In the genomic region with DNA sequence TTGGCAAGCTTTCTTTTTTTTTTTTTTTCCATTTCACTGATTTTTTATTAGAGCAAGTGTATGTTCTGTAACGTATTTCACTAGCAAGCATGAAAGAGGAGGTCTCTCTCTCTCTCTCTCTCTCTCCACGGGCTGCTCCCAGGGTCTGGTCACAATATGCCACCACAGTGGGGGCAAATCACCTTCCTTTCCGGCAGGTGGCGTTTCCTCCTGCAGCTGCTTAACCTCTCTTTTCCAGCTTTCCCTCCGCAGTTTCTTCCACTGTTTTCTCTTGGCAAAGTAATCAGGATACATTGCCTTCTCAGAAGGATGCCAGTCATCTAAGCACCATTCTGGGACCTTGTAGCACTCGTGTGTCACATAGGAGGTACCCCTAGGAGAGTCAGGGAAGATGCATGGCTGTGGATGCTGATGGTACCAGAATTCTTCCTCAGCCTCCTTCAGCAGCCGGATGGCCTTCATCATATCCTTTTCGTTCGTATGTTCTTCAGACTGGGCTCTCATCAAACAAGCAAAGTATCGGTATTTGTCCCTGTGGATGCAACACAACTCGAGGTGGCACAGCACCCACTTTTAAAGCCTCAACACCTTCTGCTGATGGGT, we compare ENCODE assay signal across 11 cellular contexts.
DNase-seq lines count a peak whose midpoint lies in the region; ATAC-seq, FAIRE-seq and TF ChIP-seq lines count a peak whose summit lies in the region.
"Had no signal": no experiment of that assay in that cellular context is flagged by ENCODE, and none has a peak within 500 bp of the region (broad histone marks: within the 10 kb centered on the region; RNA-seq: fewer than 3 reads in every experiment).

No MANE protein-coding gene starts in this region.

- H3K4me3 Mint-ChIP-seq in stimulated activated memory B cell treated with anti-CD40 and anti-IgM and Interleukin-4, amounts not matched to agents 10 μg/mL and 1 μg/mL and 100 μg/mL, for 72 hours = no peak overlapping the region
- no peak overlapping the region for H3K4me3 Mint-ChIP-seq in activated CD4-positive, alpha-beta memory T cell treated with anti-CD3 and anti-CD28 coated beads, Interleukin-2, amount 10 ng/mL, durations not matched to agents 7 days and 5 days
- H3K4me3 Mint-ChIP-seq: CD8-positive, alpha-beta memory T cell; T-cell had no signal

- H3K36me3 ChIP-seq in left ventricle myocardium inferior = no peaks in the 10 kb centered on the region
- no peaks in the 10 kb centered on the region for H3K36me3 ChIP-seq in heart left ventricle
- H3K36me3 ChIP-seq: sigmoid colon had no signal

- H3K9me3 Mint-ChIP-seq in stimulated activated memory B cell treated with anti-CD40 and anti-IgM and Interleukin-4, amounts not matched to agents 10 μg/mL and 1 μg/mL and 100 μg/mL, for 72 hours = no peaks in the 10 kb centered on the region
- no peaks in the 10 kb centered on the region for H3K9me3 Mint-ChIP-seq in activated CD4-positive, alpha-beta memory T cell treated with anti-CD3 and anti-CD28 coated beads, Interleukin-2, amount 10 ng/mL, durations not matched to agents 7 days and 5 days

- no peak overlapping the region for H3K27ac Mint-ChIP-seq in stimulated activated memory B cell treated with anti-CD40 and anti-IgM and Interleukin-4, amounts not matched to agents 10 μg/mL and 1 μg/mL and 100 μg/mL, for 72 hours
- no peak overlapping the region for H3K27ac Mint-ChIP-seq in activated CD4-positive, alpha-beta memory T cell treated with anti-CD3 and anti-CD28 coated beads, Interleukin-2, amount 10 ng/mL, durations not matched to agents 7 days and 5 days
- H3K27ac Mint-ChIP-seq: CD8-positive, alpha-beta memory T cell; T-cell had no signal

- no peak overlapping the region for H3K4me3 ChIP-seq in left ventricle myocardium inferior
- no peak overlapping the region for H3K4me3 ChIP-seq in heart left ventricle
- H3K4me3 ChIP-seq: sigmoid colon had no signal

- 47 to 49% (median 48%) methylated on average over 11 of the region's 11 CpGs for WGBS in heart left ventricle, 4 donors

- no peaks in the 10 kb centered on the region for H3K4me1 Mint-ChIP-seq in stimulated activated memory B cell treated with anti-CD40 and anti-IgM and Interleukin-4, amounts not matched to agents 10 μg/mL and 1 μg/mL and 100 μg/mL, for 72 hours
- H3K4me1 Mint-ChIP-seq in activated CD4-positive, alpha-beta memory T cell treated with anti-CD3 and anti-CD28 coated beads, Interleukin-2, amount 10 ng/mL, durations not matched to agents 7 days and 5 days = no peaks in the 10 kb centered on the region
- H3K4me1 Mint-ChIP-seq: CD8-positive, alpha-beta memory T cell; T-cell had no signal

- CTCF ChIA-PET in activated CD4-positive, alpha-beta memory T cell treated with anti-CD3 and anti-CD28 coated beads, Interleukin-2, amount 10 ng/mL, durations not matched to agents 7 days and 5 days (lab: Charles Lee) = interaction anchor here (0.7 kb wide), 1 partner anchor 54 kb away, joined by 3 read pairs; no protein-coding TSS in a partner anchor

- H3K36me3 Mint-ChIP-seq in stimulated activated memory B cell treated with anti-CD40 and anti-IgM and Interleukin-4, amounts not matched to agents 10 μg/mL and 1 μg/mL and 100 μg/mL, for 72 hours = no peaks in the 10 kb centered on the region
- H3K36me3 Mint-ChIP-seq in activated CD4-positive, alpha-beta memory T cell treated with anti-CD3 and anti-CD28 coated beads, Interleukin-2, amount 10 ng/mL, durations not matched to agents 7 days and 5 days (ENCODE audit: low read depth) = no peaks in the 10 kb centered on the region
- H3K36me3 Mint-ChIP-seq: CD8-positive, alpha-beta memory T cell; T-cell had no signal

- TF ChIP-seq POLR2A in heart left ventricle (IDR thresholded peaks at IDR 0.05) = no peak

- TF ChIP-seq CTCF in left ventricle myocardium inferior (IDR thresholded peaks at IDR 0.05; ENCODE audit: borderline replicate concordance) (peak; percentile 31), heart left ventricle (IDR thresholded peaks at IDR 0.05) (peak in 2 of 12 donors; percentile 16 to 20)

- DNase-seq in left ventricle myocardium inferior (no peak), heart left ventricle (no peak), NCI-H2227 treated with DMSO at 0.1 percent for 48 hours (lab: John Stamatoyannopoulos, UW) (peak; percentile 2), dermis blood vessel endothelial cell (peak; percentile 17), urothelium cell line (ENCODE audit: low spot score) (peak; percentile 27), NCI-H345 (lab: John Stamatoyannopoulos, UW) (no peak)
- no peak for DNase-seq in activated CD4-positive, alpha-beta memory T cell treated with anti-CD3 and anti-CD28 coated beads, Interleukin-2, amount 10 ng/mL, durations not matched to agents 7 days and 5 days
- DNase-seq: CD8-positive, alpha-beta memory T cell; sigmoid colon; T-cell had no signal

- H3K27me3 Mint-ChIP-seq in stimulated activated memory B cell treated with anti-CD40 and anti-IgM and Interleukin-4, amounts not matched to agents 10 μg/mL and 1 μg/mL and 100 μg/mL, for 72 hours = peaks cover 21% of the 10 kb centered on the region
- H3K27me3 Mint-ChIP-seq in activated CD4-positive, alpha-beta memory T cell treated with anti-CD3 and anti-CD28 coated beads, Interleukin-2, amount 10 ng/mL, durations not matched to agents 7 days and 5 days = peaks cover 11% of the 10 kb centered on the region

- no peak for FAIRE-seq in urothelium cell line (lab: Jason Lieb, UNC)

- H3K27ac ChIP-seq in left ventricle myocardium inferior (replicated peaks) (no peak overlapping the region), heart left ventricle (no peak overlapping the region)
- H3K27ac ChIP-seq: sigmoid colon had no signal

- POLR2A ChIA-PET in activated CD4-positive, alpha-beta memory T cell treated with anti-CD3 and anti-CD28 coated beads, Interleukin-2, amount 10 ng/mL, durations not matched to agents 7 days and 5 days (lab: Charles Lee) = no interaction called here

- no peak for ATAC-seq in heart left ventricle
- no peak for ATAC-seq in stimulated activated memory B cell treated with anti-CD40 and anti-IgM and Interleukin-4, amounts not matched to agents 10 μg/mL and 1 μg/mL and 100 μg/mL, for 72 hours
- ATAC-seq: T-cell had no signal

- peaks cover 49% of the 10 kb centered on the region for H3K27me3 ChIP-seq in left ventricle myocardium inferior (ENCODE audit: low read depth)
- peaks cover 0 to 16% (median 4%) of the 10 kb centered on the region in 9 donors for H3K27me3 ChIP-seq in heart left ventricle
- H3K27me3 ChIP-seq: sigmoid colon had no signal

- no peaks in the 10 kb centered on the region for H3K4me1 ChIP-seq in left ventricle myocardium inferior
- H3K4me1 ChIP-seq in heart left ventricle = no peaks in the 10 kb centered on the region
- H3K4me1 ChIP-seq: sigmoid colon had no signal

- intact Hi-C loops in left ventricle myocardium inferior (cut with micrococcal nuclease) (no loop called here), heart left ventricle (cut with DNase I) (no loop called here)

- no peaks in the 10 kb centered on the region for H3K9me3 ChIP-seq in left ventricle myocardium inferior (replicated peaks)
- H3K9me3 ChIP-seq in heart left ventricle = no peaks in the 10 kb centered on the region
- H3K9me3 ChIP-seq: sigmoid colon had no signal

Comparison
In these comparisons a context has a peak if more than half of its experiments do, and no peak if none do; other contexts are left out.
1. DNase-seq: peak in NCI-H2227 treated with DMSO at 0.1 percent for 48 hours (single experiment), dermis blood vessel endothelial cell (single experiment) and urothelium cell line (single experiment); none in left ventricle myocardium inferior (single experiment), heart left ventricle (0 of 5), activated CD4-positive, alpha-beta memory T cell treated with anti-CD3 and anti-CD28 coated beads, Interleukin-2, amount 10 ng/mL, durations not matched to agents 7 days and 5 days (single experiment) and NCI-H345 (single experiment).